Comparison of ENCODE assay signal across 12 cellular contexts in genomic region chr6:90068835-90069478, GRCh38.
DNase-seq lines count a peak whose midpoint lies in the region; ATAC-seq and TF ChIP-seq lines count a peak whose summit lies in the region.
"Had no signal": no experiment of that assay in that cellular context is flagged by ENCODE, and none has a peak within 500 bp of the region (broad histone marks: within the 10 kb centered on the region; RNA-seq: fewer than 3 reads in every experiment).

No MANE protein-coding gene starts in this region.

- peak overlapping the region; percentile 1 for H3K27ac Mint-ChIP-seq in CD4-positive, alpha-beta T cell
- H3K27ac Mint-ChIP-seq in activated T-helper 2 cell treated with anti-CD3 and anti-CD28 coated beads, Interferon-gamma antibody, Interleukin-2, Interleukin-4, amounts not matched to agents 10 μg/mL and 5 μg/mL and 100 μg/mL, durations not matched to agents 14 hours and 24 hours and 36 hours: peak overlapping the region; percentile 3
- peak overlapping the region; percentile 52 for H3K27ac Mint-ChIP-seq in memory B cell
- no peak overlapping the region for H3K27ac Mint-ChIP-seq in Caco-2 (ENCODE audit: unreplicated experiment)

- no peak for ATAC-seq in CD4-positive, alpha-beta T cell (ENCODE audit: poor library complexity)
- ATAC-seq in IMR-90 (ENCODE audit: low read depth): no peak
- ATAC-seq in memory B cell (ENCODE audit: low read depth): no peak

- BruUV-seq in IMR-90 (replicated peaks; lab: Mats Ljungman, UMichigan): no TSS peak
- no TSS peak for BruUV-seq in Caco-2 (replicated peaks; lab: Mats Ljungman, UMichigan)

- no peaks in the 10 kb centered on the region for H3K9me3 Mint-ChIP-seq in CD4-positive, alpha-beta T cell
- no peaks in the 10 kb centered on the region for H3K9me3 Mint-ChIP-seq in activated T-helper 2 cell treated with anti-CD3 and anti-CD28 coated beads, Interferon-gamma antibody, Interleukin-2, Interleukin-4, amounts not matched to agents 10 μg/mL and 5 μg/mL and 100 μg/mL, durations not matched to agents 14 hours and 24 hours and 36 hours
- H3K9me3 Mint-ChIP-seq in memory B cell (no peaks in the 10 kb centered on the region), Caco-2 (ENCODE audit: unreplicated experiment) (no peaks in the 10 kb centered on the region)

- TF ChIP-seq RAD21 in IMR-90 (IDR thresholded peaks at IDR 0.05; ENCODE audit: low read length): no peak

- H3K27ac ChIP-seq in CD4-positive, alpha-beta T cell (ENCODE audit: low read depth, low read length): no peak overlapping the region
- no peak overlapping the region for H3K27ac ChIP-seq in IMR-90 (ENCODE audit: insufficient read depth, low read length)

- no peak overlapping the region for H3K18ac ChIP-seq in IMR-90 (ENCODE audit: low read depth, low read length)

- CTCF ChIA-PET in CD4-positive, alpha-beta T cell (lab: Charles Lee): no interaction called here
- CTCF ChIA-PET in IMR-90 (lab: Yijun Ruan, JAX) (no interaction called here), Caco-2 (lab: Charles Lee) (no interaction called here)

- TF ChIP-seq POLR2A in IMR-90 (IDR thresholded peaks at IDR 0.05; ENCODE audit: low read depth, low read length): no peak

- H3K56ac ChIP-seq in IMR-90 (ENCODE audit: extremely low read depth, insufficient read depth, low read length): no peak overlapping the region

- H3K9ac ChIP-seq in IMR-90 (ENCODE audit: low read depth, low read length): no peak overlapping the region

- no peaks in the 10 kb centered on the region for H4K20me1 ChIP-seq in IMR-90 (ENCODE audit: insufficient read depth, low read length)

- no peaks in the 10 kb centered on the region for H3K27me3 ChIP-seq in CD4-positive, alpha-beta T cell (ENCODE audit: control insufficient read depth, insufficient read depth, low read length)
- H3K27me3 ChIP-seq in IMR-90 (ENCODE audit: control insufficient read depth, insufficient read depth, low read length) (no peaks in the 10 kb centered on the region), Caco-2 (replicated peaks; ENCODE audit: control insufficient read depth, insufficient read depth, low read length) (no peaks in the 10 kb centered on the region)

- H3K36me3 ChIP-seq in IMR-90 (ENCODE audit: control insufficient read depth, insufficient read depth, low read length) (no peaks in the 10 kb centered on the region), Caco-2 (ENCODE audit: control insufficient read depth, insufficient read depth, low read length) (no peaks in the 10 kb centered on the region)

- H4K8ac ChIP-seq in IMR-90 (ENCODE audit: low read depth in 2 of 2, low read length in 2 of 2): no peak overlapping the region

- no peak overlapping the region for H3K23ac ChIP-seq in IMR-90 (ENCODE audit: low read depth, low read length)

- POLR2A ChIA-PET in CD4-positive, alpha-beta T cell (lab: Charles Lee): no interaction called here
- POLR2A ChIA-PET in IMR-90 (lab: Charles Lee; ENCODE audit: unreplicated experiment): no interaction called here
- POLR2A ChIA-PET in Caco-2 (lab: Charles Lee): no interaction called here

- H3K4me3 ChIP-seq in IMR-90 (ENCODE audit: insufficient read depth, low read depth, low read length): no peak overlapping the region
- H3K4me3 ChIP-seq in Caco-2 (ENCODE audit: low read depth, low read length): no peak overlapping the region

- H3K27me3 Mint-ChIP-seq in CD4-positive, alpha-beta T cell: no peaks in the 10 kb centered on the region
- no peaks in the 10 kb centered on the region for H3K27me3 Mint-ChIP-seq in activated T-helper 2 cell treated with anti-CD3 and anti-CD28 coated beads, Interferon-gamma antibody, Interleukin-2, Interleukin-4, amounts not matched to agents 10 μg/mL and 5 μg/mL and 100 μg/mL, durations not matched to agents 14 hours and 24 hours and 36 hours (ENCODE audit: low read depth)
- H3K27me3 Mint-ChIP-seq in memory B cell (no peaks in the 10 kb centered on the region), Caco-2 (ENCODE audit: insufficient read depth, unreplicated experiment) (peaks cover 28% of the 10 kb centered on the region)

- H2AK5ac ChIP-seq in IMR-90 (ENCODE audit: low read depth, low read length): peak overlapping the region; percentile 57; the same call in 1 of the 2 replicates

- peak overlapping the region; percentile 35; the same call in 1 of the 2 replicates for H3K4ac ChIP-seq in IMR-90 (ENCODE audit: low read depth, low read length)

- H3K4me2 ChIP-seq in IMR-90 (ENCODE audit: low read depth, low read length): no peak overlapping the region

- no peak overlapping the region for H2AK9ac ChIP-seq in IMR-90 (replicated peaks; ENCODE audit: low read depth, low read length, poor library complexity)

- dilution Hi-C loops in IMR-90 (cut with HindIII; ENCODE audit: low sequenced_read_pairs, unreplicated experiment): no loop called here

- no peak overlapping the region for H4K91ac ChIP-seq in IMR-90 (ENCODE audit: insufficient read depth, low read depth, low read length)

- no peak overlapping the region for H3K14ac ChIP-seq in IMR-90 (replicated peaks; ENCODE audit: low read depth, low read length)

- H2BK5ac ChIP-seq in IMR-90 (ENCODE audit: low read depth, low read length, poor library complexity, severe bottlenecking): no peak overlapping the region

- DNase-seq in CD4-positive, alpha-beta T cell: no peak
- DNase-seq in IMR-90 (peak; percentile 35), memory B cell (ENCODE audit: low spot score in 2 of 2) (no peak), Caco-2 (no peak), NK-92 (lab: John Stamatoyannopoulos, UW; ENCODE audit: unreplicated experiment) (no peak), hippocampal formation (lab: John Stamatoyannopoulos, UW) (no peak), kidney glomerular epithelial cell (lab: John Stamatoyannopoulos, UW) (no peak)
- DNase-seq in activated T-helper 2 cell treated with anti-CD3 and anti-CD28 coated beads, Interferon-gamma antibody, Interleukin-2, Interleukin-4, amounts not matched to agents 10 μg/mL and 5 μg/mL and 100 μg/mL, durations not matched to agents 14 hours and 24 hours and 36 hours (ENCODE audit: low spot score): no peak
- DNase-seq: AML-193; central memory CD4-positive, alpha-beta T cell; NCI-H2171 treated with DMSO at 0.1 percent for 48 hours; SIG-M5 had no signal

- peaks cover 10% of the 10 kb centered on the region; the same call in 1 of the 2 replicates for H3K9me1 ChIP-seq in IMR-90 (ENCODE audit: insufficient read depth, low read length)

- H2BK20ac ChIP-seq in IMR-90 (ENCODE audit: low read depth, low read length): peak overlapping the region; percentile 22; the same call in 1 of the 2 replicates

- H4K5ac ChIP-seq in IMR-90 (ENCODE audit: low read depth, low read length): no peak overlapping the region

- no peak overlapping the region for H2AFZ ChIP-seq in IMR-90 (replicated peaks; ENCODE audit: low read length, poor library complexity)

- H3K4me1 ChIP-seq in IMR-90 (ENCODE audit: control insufficient read depth, insufficient read depth, low read length) (0 out of 2 replicates have a peak, but pooled peaks cover 3% of the 10 kb centered on the region), Caco-2 (no peaks in the 10 kb centered on the region)

- no peaks in the 10 kb centered on the region for H3K9me3 ChIP-seq in CD4-positive, alpha-beta T cell (ENCODE audit: control insufficient read depth, low read length)
- H3K9me3 ChIP-seq in IMR-90 (ENCODE audit: control insufficient read depth, insufficient read depth, low read length) (no peaks in the 10 kb centered on the region), Caco-2 (no peaks in the 10 kb centered on the region)

- H3K36me3 Mint-ChIP-seq in CD4-positive, alpha-beta T cell (ENCODE audit: low read depth): peaks cover 77% of the 10 kb centered on the region
- peaks cover 91% of the 10 kb centered on the region for H3K36me3 Mint-ChIP-seq in activated T-helper 2 cell treated with anti-CD3 and anti-CD28 coated beads, Interferon-gamma antibody, Interleukin-2, Interleukin-4, amounts not matched to agents 10 μg/mL and 5 μg/mL and 100 μg/mL, durations not matched to agents 14 hours and 24 hours and 36 hours (ENCODE audit: low read depth)
- H3K36me3 Mint-ChIP-seq in memory B cell: peaks cover 38% of the 10 kb centered on the region
- H3K36me3 Mint-ChIP-seq in Caco-2 (ENCODE audit: insufficient read depth, unreplicated experiment): no peaks in the 10 kb centered on the region

- in situ Hi-C loops in IMR-90 (cut with MboI; ENCODE audit: low sequenced_read_pairs): no loop called here

- WGBS in IMR-90 (ENCODE audit: extremely low coverage in 2 of 2, insufficient read length in 1 of 2), 2 experiments: 97% methylated on average over 4 of the region's 10 CpGs; no CpG with 5 or more reads in 1 of the 2 experiments

- peak overlapping the region; percentile 74; the same call in 2 of the 3 replicates for H2BK15ac ChIP-seq in IMR-90 (ENCODE audit: low read depth, low read length)

- H3K79me1 ChIP-seq in IMR-90 (ENCODE audit: low read depth in 1 of 2, low read length in 2 of 2): no peaks in the 10 kb centered on the region

- intact Hi-C loops in CD4-positive, alpha-beta T cell (cut with DNase I, micrococcal nuclease): loop anchor here in 1 of 2 experiments (5.0 kb wide), 1 partner anchor 42 kb away; no protein-coding TSS in a partner anchor
- intact Hi-C loops in IMR-90 (cut with micrococcal nuclease): no loop called here
- intact Hi-C loops in activated T-helper 2 cell treated with anti-CD3 and anti-CD28 coated beads, Interferon-gamma antibody, Interleukin-2, Interleukin-4, amounts not matched to agents 10 μg/mL and 5 μg/mL and 100 μg/mL, durations not matched to agents 14 hours and 24 hours and 36 hours (cut with micrococcal nuclease): loop anchor here (1.0 to 2.0 kb wide), 2 partner anchors 9 to 20 kb away; no protein-coding TSS in a partner anchor
- intact Hi-C loops in Caco-2 (cut with micrococcal nuclease; ENCODE audit: unreplicated experiment): no loop called here

- peaks cover 82% of the 10 kb centered on the region for H3K4me1 Mint-ChIP-seq in CD4-positive, alpha-beta T cell (ENCODE audit: low read depth)
- H3K4me1 Mint-ChIP-seq in activated T-helper 2 cell treated with anti-CD3 and anti-CD28 coated beads, Interferon-gamma antibody, Interleukin-2, Interleukin-4, amounts not matched to agents 10 μg/mL and 5 μg/mL and 100 μg/mL, durations not matched to agents 14 hours and 24 hours and 36 hours (ENCODE audit: low read depth): peaks cover 80% of the 10 kb centered on the region
- H3K4me1 Mint-ChIP-seq in memory B cell (peaks cover 50% of the 10 kb centered on the region), Caco-2 (ENCODE audit: low read depth, unreplicated experiment) (no peaks in the 10 kb centered on the region)

- no peak overlapping the region for H3K4me3 Mint-ChIP-seq in CD4-positive, alpha-beta T cell
- no peak overlapping the region for H3K4me3 Mint-ChIP-seq in activated T-helper 2 cell treated with anti-CD3 and anti-CD28 coated beads, Interferon-gamma antibody, Interleukin-2, Interleukin-4, amounts not matched to agents 10 μg/mL and 5 μg/mL and 100 μg/mL, durations not matched to agents 14 hours and 24 hours and 36 hours (ENCODE audit: low read depth)
- H3K4me3 Mint-ChIP-seq in memory B cell (no peak overlapping the region), Caco-2 (ENCODE audit: unreplicated experiment) (no peak overlapping the region)

- peak overlapping the region; percentile 13; the same call in 1 of the 2 replicates for H2BK120ac ChIP-seq in IMR-90 (ENCODE audit: low read depth, low read length)

- no peak for TF ChIP-seq CTCF in CD4-positive, alpha-beta T cell (IDR thresholded peaks at IDR 0.05)
- TF ChIP-seq CTCF in IMR-90 (conservative IDR thresholded peaks at IDR 0.05; ENCODE audit: low read depth, low read length) (no peak), Caco-2 (IDR thresholded peaks at IDR 0.05; ENCODE audit: insufficient read depth in 1 of 2, low read depth in 1 of 2, low read length in 1 of 2, severe bottlenecking in 1 of 2, unreplicated experiment in 1 of 2) (no peak)
